28 cellular contexts compared by ENCODE assay signal in genomic region chrX:137574784-137575298, GRCh38. TPM values are rescaled to one million over a fixed set of nuclear protein-coding genes. Genes with fewer than 3 reads are reported as not detected.
A peak's percentile ranks its signal among the peaks of the same experiment; 100 is the strongest.
DNase-seq lines count a peak whose midpoint lies in the region; ATAC-seq and TF ChIP-seq lines count a peak whose summit lies in the region.
"Had no signal": no experiment of that assay in that cellular context is flagged by ENCODE, and none has a peak within 500 bp of the region (broad histone marks: within the 10 kb centered on the region; RNA-seq: fewer than 3 reads in every experiment).

No MANE protein-coding gene starts in this region.

- H3K4me1 ChIP-seq in left lung: no peaks in the 10 kb centered on the region
- H3K4me1 ChIP-seq: esophagus squamous epithelium had no signal

- POLR2A ChIA-PET in activated CD4-positive, alpha-beta T cell treated with anti-CD3 and anti-CD28 coated beads, Interleukin-2, amount 10 ng/mL, durations not matched to agents 7 days and 5 days (lab: Charles Lee): no interaction called here

- CTCF ChIA-PET in activated CD4-positive, alpha-beta T cell treated with anti-CD3 and anti-CD28 coated beads, Interleukin-2, amount 10 ng/mL, durations not matched to agents 7 days and 5 days (lab: Charles Lee): no interaction called here

- peaks cover 57 to 78% of the 10 kb centered on the region in 2 donors for H3K27me3 ChIP-seq in left lung

- H3K9me3 ChIP-seq in left lung: no peaks in the 10 kb centered on the region
- H3K9me3 ChIP-seq: esophagus squamous epithelium, thoracic aorta had no signal

- no peak overlapping the region for H3K4me3 ChIP-seq in left lung
- H3K4me3 ChIP-seq: esophagus squamous epithelium, thoracic aorta had no signal

- H3K27ac Mint-ChIP-seq in activated CD4-positive, alpha-beta T cell treated with anti-CD3 and anti-CD28 coated beads, Interleukin-2, amount 10 ng/mL, durations not matched to agents 7 days and 5 days: peak overlapping the region; percentile 9
- H3K27ac Mint-ChIP-seq in activated CD4-positive, alpha-beta T cell treated with anti-CD3 and anti-CD28 coated beads, Interleukin-2, amount 10 ng/mL, durations not matched to agents 24 days and 14 days: no peak overlapping the region
- H3K27ac Mint-ChIP-seq in endothelial cell (ENCODE audit: unreplicated experiment) (peak overlapping the region; percentile 36), nephron progenitor cell (peak overlapping the region; percentile 93)
- H3K27ac Mint-ChIP-seq: activated CD4-positive, alpha-beta T cell treated with anti-CD3 and anti-CD28 coated beads for 36 hours; activated naive CD4-positive, alpha-beta T cell treated with anti-CD3 and anti-CD28 coated beads for 36 hours; activated T-cell treated with anti-CD3 and anti-CD28 coated beads, Interleukin-2, amount 50 U/mL, for 72 hours; CD4-positive, alpha-beta memory T cell; effector memory CD8-positive, alpha-beta T cell; HFFc6 had no signal

- peaks cover 47% of the 10 kb centered on the region for H3K27me3 Mint-ChIP-seq in activated CD4-positive, alpha-beta T cell treated with anti-CD3 and anti-CD28 coated beads, Interleukin-2, amount 10 ng/mL, durations not matched to agents 7 days and 5 days
- H3K27me3 Mint-ChIP-seq in activated CD4-positive, alpha-beta T cell treated with anti-CD3 and anti-CD28 coated beads, Interleukin-2, amount 10 ng/mL, durations not matched to agents 24 days and 14 days: peaks cover 43% of the 10 kb centered on the region
- H3K27me3 Mint-ChIP-seq in endothelial cell (ENCODE audit: unreplicated experiment) (peaks cover 1% of the 10 kb centered on the region), nephron progenitor cell (ENCODE audit: low read depth, poor library complexity) (peaks cover 2% of the 10 kb centered on the region)

- intact Hi-C loops in activated CD4-positive, alpha-beta T cell treated with anti-CD3 and anti-CD28 coated beads, Interleukin-2, amount 10 ng/mL, durations not matched to agents 24 days and 14 days (cut with micrococcal nuclease): no loop called here
- intact Hi-C loops in left lung (cut with DNase I): no loop called here

- DNase-seq in activated CD4-positive, alpha-beta T cell treated with anti-CD3 and anti-CD28 coated beads, Interleukin-2, amount 10 ng/mL, durations not matched to agents 7 days and 5 days: no peak
- DNase-seq in activated CD4-positive, alpha-beta T cell treated with anti-CD3 and anti-CD28 coated beads, Interleukin-2, amount 10 ng/mL, durations not matched to agents 24 days and 14 days: no peak
- DNase-seq in endothelial cell (ENCODE audit: low spot score): no peak
- no peak for DNase-seq in nephron progenitor cell
- no peak for DNase-seq in left lung
- DNase-seq in GM13976 (ENCODE audit: low spot score): no peak
- DNase-seq: activated CD4-positive, alpha-beta T cell treated with anti-CD3 and anti-CD28 coated beads for 36 hours; activated naive CD4-positive, alpha-beta T cell treated with anti-CD3 and anti-CD28 coated beads for 36 hours; activated T-cell treated with anti-CD3 and anti-CD28 coated beads, Interleukin-2, amount 50 U/mL, for 72 hours; CD4-positive, alpha-beta memory T cell; effector memory CD8-positive, alpha-beta T cell; esophagus squamous epithelium; GDM1; HFFc6; NCI-H1048; NCI-H2107; NCI-H446 treated with DMSO at 0.1 percent for 48 hours; SIG-M5; stimulated activated CD4-positive, alpha-beta T cell treated with anti-CD3 and anti-CD28 coated beads, Interleukin-2, amount 100 ng/mL, for 48 hours; stimulated activated naive CD4-positive, alpha-beta T cell had no signal

- H3K4me3 Mint-ChIP-seq in activated CD4-positive, alpha-beta T cell treated with anti-CD3 and anti-CD28 coated beads, Interleukin-2, amount 10 ng/mL, durations not matched to agents 7 days and 5 days: no peak overlapping the region
- no peak overlapping the region for H3K4me3 Mint-ChIP-seq in activated CD4-positive, alpha-beta T cell treated with anti-CD3 and anti-CD28 coated beads, Interleukin-2, amount 10 ng/mL, durations not matched to agents 24 days and 14 days
- peak overlapping the region; percentile 83 for H3K4me3 Mint-ChIP-seq in endothelial cell (ENCODE audit: unreplicated experiment)
- peak overlapping the region; percentile 83 for H3K4me3 Mint-ChIP-seq in nephron progenitor cell
- H3K4me3 Mint-ChIP-seq: activated CD4-positive, alpha-beta T cell treated with anti-CD3 and anti-CD28 coated beads for 36 hours; activated naive CD4-positive, alpha-beta T cell treated with anti-CD3 and anti-CD28 coated beads for 36 hours; activated T-cell treated with anti-CD3 and anti-CD28 coated beads, Interleukin-2, amount 50 U/mL, for 72 hours; CD4-positive, alpha-beta memory T cell; central memory CD8-positive, alpha-beta T cell; effector memory CD8-positive, alpha-beta T cell; HFFc6 had no signal

- H3K36me3 ChIP-seq in left lung: no peaks in the 10 kb centered on the region
- H3K36me3 ChIP-seq: esophagus squamous epithelium, thoracic aorta had no signal

- H3K36me3 Mint-ChIP-seq in activated CD4-positive, alpha-beta T cell treated with anti-CD3 and anti-CD28 coated beads, Interleukin-2, amount 10 ng/mL, durations not matched to agents 7 days and 5 days (ENCODE audit: low read depth): no peaks in the 10 kb centered on the region
- no peaks in the 10 kb centered on the region for H3K36me3 Mint-ChIP-seq in activated CD4-positive, alpha-beta T cell treated with anti-CD3 and anti-CD28 coated beads, Interleukin-2, amount 10 ng/mL, durations not matched to agents 24 days and 14 days (ENCODE audit: low read depth)
- no peaks in the 10 kb centered on the region for H3K36me3 Mint-ChIP-seq in endothelial cell (ENCODE audit: low read depth, unreplicated experiment)
- no peaks in the 10 kb centered on the region for H3K36me3 Mint-ChIP-seq in nephron progenitor cell (ENCODE audit: low read depth)
- H3K36me3 Mint-ChIP-seq: CD4-positive, alpha-beta memory T cell had no signal

- TF ChIP-seq CTCF in endothelial cell (IDR thresholded peaks at IDR 0.05; ENCODE audit: unreplicated experiment) (no peak), nephron progenitor cell (IDR thresholded peaks at IDR 0.05) (no peak), left lung (IDR thresholded peaks at IDR 0.05) (no peak), GM13976 (IDR thresholded peaks at IDR 0.05; ENCODE audit: borderline replicate concordance, control extremely low read depth, extremely low read depth, insufficient read depth, missing control alignments) (no peak)

- H3K4me1 Mint-ChIP-seq in activated CD4-positive, alpha-beta T cell treated with anti-CD3 and anti-CD28 coated beads, Interleukin-2, amount 10 ng/mL, durations not matched to agents 7 days and 5 days: no peaks in the 10 kb centered on the region
- no peaks in the 10 kb centered on the region for H3K4me1 Mint-ChIP-seq in activated CD4-positive, alpha-beta T cell treated with anti-CD3 and anti-CD28 coated beads, Interleukin-2, amount 10 ng/mL, durations not matched to agents 24 days and 14 days
- H3K4me1 Mint-ChIP-seq in endothelial cell (ENCODE audit: unreplicated experiment): peaks cover 9% of the 10 kb centered on the region
- peaks cover 74% of the 10 kb centered on the region for H3K4me1 Mint-ChIP-seq in nephron progenitor cell
- H3K4me1 Mint-ChIP-seq: activated CD4-positive, alpha-beta T cell treated with anti-CD3 and anti-CD28 coated beads for 36 hours; central memory CD8-positive, alpha-beta T cell had no signal

- H3K9me3 Mint-ChIP-seq in activated CD4-positive, alpha-beta T cell treated with anti-CD3 and anti-CD28 coated beads, Interleukin-2, amount 10 ng/mL, durations not matched to agents 7 days and 5 days: no peaks in the 10 kb centered on the region
- H3K9me3 Mint-ChIP-seq in activated CD4-positive, alpha-beta T cell treated with anti-CD3 and anti-CD28 coated beads, Interleukin-2, amount 10 ng/mL, durations not matched to agents 24 days and 14 days: peaks cover 2% of the 10 kb centered on the region
- H3K9me3 Mint-ChIP-seq in endothelial cell (ENCODE audit: unreplicated experiment) (no peaks in the 10 kb centered on the region), nephron progenitor cell (peaks cover 14% of the 10 kb centered on the region)
- H3K9me3 Mint-ChIP-seq: activated naive CD4-positive, alpha-beta T cell treated with anti-CD3 and anti-CD28 coated beads for 36 hours; activated T-cell treated with anti-CD3 and anti-CD28 coated beads, Interleukin-2, amount 50 U/mL, for 72 hours; central memory CD8-positive, alpha-beta T cell; effector memory CD8-positive, alpha-beta T cell; HFFc6 had no signal

- in situ Hi-C loops in GM13976 (cut with MboI; ENCODE audit: low sequenced_read_pairs, unreplicated experiment): no loop called here

- no peak for ATAC-seq in left lung
- ATAC-seq in HG02642 (IDR thresholded peaks at IDR 0.05; ENCODE audit: poor library complexity, unreplicated experiment): no peak
- ATAC-seq in GM21576 (IDR thresholded peaks at IDR 0.05; ENCODE audit: unreplicated experiment): no peak
- ATAC-seq: activated CD4-positive, alpha-beta T cell treated with anti-CD3 and anti-CD28 coated beads for 36 hours; activated T-cell treated with anti-CD3 and anti-CD28 coated beads, Interleukin-2, amount 50 U/mL, for 72 hours; effector memory CD8-positive, alpha-beta T cell; left lobe of liver had no signal

- H3K27ac ChIP-seq in left lung: no peak overlapping the region
- H3K27ac ChIP-seq: 22Rv1, esophagus squamous epithelium, thoracic aorta had no signal

RNA-seq across cellular contexts. Expression of gene ZIC3, which starts 8.9 kb away (rescaled TPM):
- not detected for total RNA-seq in activated CD4-positive, alpha-beta T cell treated with anti-CD3 and anti-CD28 coated beads, Interleukin-2, amount 10 ng/mL, durations not matched to agents 7 days and 5 days
- total RNA-seq in activated CD4-positive, alpha-beta T cell treated with anti-CD3 and anti-CD28 coated beads, Interleukin-2, amount 10 ng/mL, durations not matched to agents 24 days and 14 days: not detected in 2 replicates
- 4.6 TPM for total RNA-seq in endothelial cell (ENCODE audit: unreplicated experiment)
- not detected for total RNA-seq in left lung
- total RNA-seq: activated CD4-positive, alpha-beta T cell treated with anti-CD3 and anti-CD28 coated beads for 36 hours; activated naive CD4-positive, alpha-beta T cell treated with anti-CD3 and anti-CD28 coated beads for 36 hours; activated T-cell treated with anti-CD3 and anti-CD28 coated beads, Interleukin-2, amount 50 U/mL, for 72 hours; CD4-positive, alpha-beta memory T cell; esophagus squamous epithelium; HFFc6; LHCN-M2; mononuclear cell; thoracic aorta had no signal

Comparison
In these comparisons a context has a peak if more than half of its experiments do, and no peak if none do; other contexts are left out.
1. H3K4me3 Mint-ChIP-seq: peak in endothelial cell (single experiment) and nephron progenitor cell (single experiment); none in activated CD4-positive, alpha-beta T cell treated with anti-CD3 and anti-CD28 coated beads, Interleukin-2, amount 10 ng/mL, durations not matched to agents 7 days and 5 days (single experiment) and activated CD4-positive, alpha-beta T cell treated with anti-CD3 and anti-CD28 coated beads, Interleukin-2, amount 10 ng/mL, durations not matched to agents 24 days and 14 days (single experiment).